8 cellular contexts compared by ENCODE assay signal in genomic region chr6:27156874-27157460, GRCh38.
DNase-seq lines count a peak whose midpoint lies in the region; ATAC-seq, FAIRE-seq and TF ChIP-seq lines count a peak whose summit lies in the region.

No MANE protein-coding gene starts in this region.

- H3K4me1 ChIP-seq in adipocyte (ENCODE audit: control insufficient read depth, insufficient read depth, low read length) (peaks cover 3% of the 10 kb centered on the region), HepG2 (ENCODE audit: insufficient read depth, low read length) (peaks cover 22% of the 10 kb centered on the region), urinary bladder (ENCODE audit: insufficient read depth) (no peaks in the 10 kb centered on the region)

- peak overlapping the region; percentile 89 for H3K4me2 ChIP-seq in HepG2 (ENCODE audit: low read depth, low read length)

- H3K4me3 ChIP-seq in adipocyte (ENCODE audit: low read length) (peak overlapping the region; percentile 81), HepG2 (replicated peaks in 1 of 3; ENCODE audit: insufficient read depth in 1 of 3, low read depth in 2 of 3, low read length in 3 of 3) (peak overlapping the region; percentile 27 to 61 (median 50)), urinary bladder (ENCODE audit: low read depth, low read length) (peak overlapping the region; percentile 15)

- H3K9me3 ChIP-seq in adipocyte (ENCODE audit: control insufficient read depth, low read length) (no peaks in the 10 kb centered on the region), HepG2 (ENCODE audit: low read length) (no peaks in the 10 kb centered on the region)

- BruUV-seq in HepG2 (replicated peaks; lab: Mats Ljungman, UMichigan), result no TSS peak

- intact Hi-C loops in Right ventricle myocardium superior (cut with DNase I), result no loop called here
- intact Hi-C loops in cardiac septum (cut with DNase I), result no loop called here
- intact Hi-C loops in HepG2 (cut with micrococcal nuclease; ENCODE audit: unreplicated experiment), result no loop called here

- in situ Hi-C loops in HepG2 (cut with HindIII; ENCODE audit: extremely low pct_ligation_motif_present, low pct_unique_long_range_greater_than_20kb), result no loop called here

- H3K27me3 ChIP-seq in adipocyte (replicated peaks; ENCODE audit: control insufficient read depth, insufficient read depth, low read length) (no peaks in the 10 kb centered on the region), HepG2 (ENCODE audit: control insufficient read depth in 1 of 2, insufficient read depth in 2 of 2, low read length in 2 of 2) (no peaks in the 10 kb centered on the region; a peak in 1 of 5 replicates)

- FAIRE-seq in HepG2 (lab: Jason Lieb, UNC), result no peak

- H3K27ac ChIP-seq in HepG2 (ENCODE audit: extremely low read length, insufficient read depth, low read length) (no peak overlapping the region), urinary bladder (ENCODE audit: low read depth) (no peak overlapping the region)

- no peak for TF ChIP-seq RAD21 in HepG2 (CRISPR knock-in tag; IDR thresholded peaks at IDR 0.05)

- DNase-seq in Right ventricle myocardium superior (no peak), cardiac septum (ENCODE audit: low spot score) (no peak), adipocyte (ENCODE audit: low read depth) (no peak), HepG2 (ENCODE audit: low spot score) (no peak)
- DNase-seq in activated CD4-positive, alpha-beta T cell treated with anti-CD3 and anti-CD28 coated beads, Interleukin-2, amount 50 U/mL, for 4 hours, result no peak

- WGBS in HepG2 (ENCODE audit: low lambda C conversion rate), result 56% methylated on average over 15 of the region's 15 CpGs
- 34% methylated on average over 15 of the region's 15 CpGs for WGBS in urinary bladder

- H3K79me2 ChIP-seq in HepG2 (ENCODE audit: insufficient read depth, low read length), result no peaks in the 10 kb centered on the region

- TF ChIP-seq POLR2A in HepG2 (IDR thresholded peaks at IDR 0.05; ENCODE audit: insufficient read depth in 1 of 2, low read depth in 2 of 2, low read length in 2 of 2), result no peak

- TF ChIP-seq EP300 in HepG2 (IDR thresholded peaks at IDR 0.05; ENCODE audit: low read depth in 2 of 2, low read length in 2 of 2), result no peak
- no peak for TF ChIP-seq EP300 in HepG2 (CRISPR knock-in tag; IDR thresholded peaks at IDR 0.05; ENCODE audit: borderline replicate concordance)

- no peaks in the 10 kb centered on the region for H4K20me1 ChIP-seq in HepG2 (ENCODE audit: insufficient read depth, low read length)

- H3K9ac ChIP-seq in adipocyte (ENCODE audit: low read length), result no peak overlapping the region
- H3K9ac ChIP-seq in HepG2 (ENCODE audit: insufficient read depth, low read depth, low read length), result no peak overlapping the region; the same call in 1 of the 2 replicates

- POLR2A ChIA-PET in HepG2 (lab: Yijun Ruan, JAX), result no interaction called here

- ATAC-seq in Right ventricle myocardium superior (ENCODE audit: poor library complexity), result peak; percentile 12
- ATAC-seq in HepG2, result peak; percentile 50
- no peak for ATAC-seq in GM18858 (IDR thresholded peaks at IDR 0.05; ENCODE audit: unreplicated experiment)
- no peak for ATAC-seq in HG02885 (IDR thresholded peaks at IDR 0.05; ENCODE audit: poor library complexity, unreplicated experiment)

- H2AFZ ChIP-seq in HepG2 (ENCODE audit: low read length), result peak overlapping the region; percentile 44

- TF ChIP-seq CTCF in HepG2 (CRISPR knock-in tag; IDR thresholded peaks at IDR 0.05), result no peak

- CTCF ChIA-PET in HepG2 (lab: Yijun Ruan, JAX; ENCODE audit: low intra/inter-chr PET ratio, low total read pairs), result interaction anchor here (2.1 kb wide), 1 partner anchor 30 kb away, joined by 21 read pairs; no protein-coding TSS in a partner anchor

- H3K36me3 ChIP-seq in adipocyte (ENCODE audit: control insufficient read depth, insufficient read depth, low read length, severe bottlenecking), result no peaks in the 10 kb centered on the region
- H3K36me3 ChIP-seq in HepG2 (replicated peaks in 1 of 2; ENCODE audit: control insufficient read depth in 1 of 2, insufficient read depth in 2 of 2, low read length in 2 of 2), result no peaks in the 10 kb centered on the region
- H3K36me3 ChIP-seq in urinary bladder (ENCODE audit: insufficient read depth), result no peaks in the 10 kb centered on the region

TF ChIP-seq in HepG2, 621 proteins besides CTCF, POLR2A, EP300 and RAD21:
- TF ChIP-seq ZFP36L1 (CRISPR knock-in tag; IDR thresholded peaks at IDR 0.05) (no peak), ZNF512 (CRISPR knock-in tag; IDR thresholded peaks at IDR 0.05) (peak; percentile 94), PCBP2 (optimal IDR thresholded peaks at IDR 0.05; ENCODE audit: low read depth, low read length, poor library complexity, severe bottlenecking) (peak; percentile 63)

Comparison
In these comparisons a context has a peak if more than half of its experiments do, and no peak if none do; other contexts are left out.
1. ATAC-seq: peak in Right ventricle myocardium superior (single experiment) and HepG2 (single experiment); none in GM18858 (single experiment) and HG02885 (single experiment).
2. H3K4me3 ChIP-seq: peak in every context shown above with its lines; median percentile 81 in adipocyte; 50 in HepG2; 15 in urinary bladder.